Comparison of ENCODE assay signal across 13 cellular contexts in the genomic region with DNA sequence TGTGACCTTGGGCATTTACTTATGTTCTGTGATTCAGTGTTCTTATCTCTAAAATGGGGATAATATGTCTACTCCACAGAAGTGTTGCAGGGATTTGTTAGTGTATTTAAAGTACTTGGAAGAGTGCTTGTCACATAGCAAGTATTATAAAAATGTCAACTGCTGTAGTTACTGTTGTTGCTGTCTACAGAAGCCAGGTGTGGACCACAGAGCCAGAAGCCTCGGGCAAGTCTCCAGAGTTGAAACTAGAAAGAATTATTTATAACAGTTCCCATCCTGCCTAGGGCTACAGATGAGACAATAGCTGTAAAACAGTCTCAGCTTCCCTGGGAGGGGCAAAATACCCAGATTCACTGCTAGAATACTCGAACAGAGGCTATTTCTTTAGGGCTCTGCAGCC. TPM values are rescaled to one million over a fixed set of nuclear protein-coding genes. Genes with fewer than 3 reads are reported as not detected.
DNase-seq lines count a peak whose midpoint lies in the region; ATAC-seq, FAIRE-seq and TF ChIP-seq lines count a peak whose summit lies in the region.
"Had no signal": no experiment of that assay in that cellular context is flagged by ENCODE, and none has a peak within 500 bp of the region (broad histone marks: within the 10 kb centered on the region; RNA-seq: fewer than 3 reads in every experiment).

No MANE protein-coding gene starts in this region.

- no peaks in the 10 kb centered on the region for H3K9me3 ChIP-seq in psoas muscle
- H3K9me3 ChIP-seq in Caco-2, result no peaks in the 10 kb centered on the region
- H3K9me3 ChIP-seq: A549 had no signal

- H3K36me3 ChIP-seq in psoas muscle (ENCODE audit: insufficient read depth in 1 of 2, low read depth in 1 of 2), result no peaks in the 10 kb centered on the region
- no peaks in the 10 kb centered on the region for H3K36me3 ChIP-seq in Caco-2 (ENCODE audit: control insufficient read depth, insufficient read depth, low read length)

- peaks cover 51% of the 10 kb centered on the region for H3K4me1 ChIP-seq in psoas muscle
- H3K4me1 ChIP-seq in Caco-2, result peaks cover 10% of the 10 kb centered on the region; the same call in 1 of the 2 replicates

- intact Hi-C loops in activated CD4-positive, alpha-beta T cell treated with anti-CD3 and anti-CD28 coated beads, Interleukin-2, amount 10 ng/mL, durations not matched to agents 24 days and 14 days (cut with micrococcal nuclease), result loop anchor here (2.0 to 5.0 kb wide), 4 partner anchors 20 to 185 kb away; no protein-coding TSS in a partner anchor
- intact Hi-C loops in activated T-helper 2 cell treated with anti-CD3 and anti-CD28 coated beads, Interferon-gamma antibody, Interleukin-2, Interleukin-4, amounts not matched to agents 10 μg/mL and 5 μg/mL and 100 μg/mL, durations not matched to agents 14 hours and 24 hours and 36 hours (cut with micrococcal nuclease), result loop anchor here (1.0 to 5.0 kb wide), 3 partner anchors 21 to 55 kb away; partner anchors contain the start of gene FUT8
- intact Hi-C loops in psoas muscle (cut with DNase I), result no loop called here
- intact Hi-C loops in Caco-2 (cut with micrococcal nuclease; ENCODE audit: unreplicated experiment), result no loop called here

- H3K9me3 Mint-ChIP-seq in activated CD4-positive, alpha-beta T cell treated with anti-CD3 and anti-CD28 coated beads, Interleukin-2, amount 10 ng/mL, durations not matched to agents 24 days and 14 days, result peaks cover 4% of the 10 kb centered on the region
- no peaks in the 10 kb centered on the region for H3K9me3 Mint-ChIP-seq in activated T-helper 2 cell treated with anti-CD3 and anti-CD28 coated beads, Interferon-gamma antibody, Interleukin-2, Interleukin-4, amounts not matched to agents 10 μg/mL and 5 μg/mL and 100 μg/mL, durations not matched to agents 14 hours and 24 hours and 36 hours
- no peaks in the 10 kb centered on the region for H3K9me3 Mint-ChIP-seq in Caco-2 (ENCODE audit: unreplicated experiment)
- H3K9me3 Mint-ChIP-seq: activated T-cell treated with anti-CD3 and anti-CD28 coated beads, Interleukin-2, amount 50 U/mL, for 4 hours had no signal

- peak; percentile 61 for ATAC-seq in HG03342 (IDR thresholded peaks at IDR 0.05; ENCODE audit: unreplicated experiment)
- peak; percentile 38 to 62 (median 54) for ATAC-seq in psoas muscle

- H3K4me3 ChIP-seq in psoas muscle, result no peak overlapping the region
- H3K4me3 ChIP-seq in Caco-2 (ENCODE audit: low read depth, low read length), result no peak overlapping the region
- H3K4me3 ChIP-seq: A549 had no signal

- peak overlapping the region; percentile 59 for H3K27ac ChIP-seq in psoas muscle

- peak overlapping the region; percentile 78 for H3K27ac Mint-ChIP-seq in activated CD4-positive, alpha-beta T cell treated with anti-CD3 and anti-CD28 coated beads, Interleukin-2, amount 10 ng/mL, durations not matched to agents 24 days and 14 days
- peak overlapping the region; percentile 74 for H3K27ac Mint-ChIP-seq in activated T-helper 2 cell treated with anti-CD3 and anti-CD28 coated beads, Interferon-gamma antibody, Interleukin-2, Interleukin-4, amounts not matched to agents 10 μg/mL and 5 μg/mL and 100 μg/mL, durations not matched to agents 14 hours and 24 hours and 36 hours
- H3K27ac Mint-ChIP-seq in Caco-2 (ENCODE audit: unreplicated experiment), result no peak overlapping the region

- CTCF ChIA-PET in Caco-2 (lab: Charles Lee), result no interaction called here

- H3K36me3 Mint-ChIP-seq in activated CD4-positive, alpha-beta T cell treated with anti-CD3 and anti-CD28 coated beads, Interleukin-2, amount 10 ng/mL, durations not matched to agents 24 days and 14 days (ENCODE audit: low read depth), result peaks cover 48% of the 10 kb centered on the region
- peaks cover 44% of the 10 kb centered on the region for H3K36me3 Mint-ChIP-seq in activated T-helper 2 cell treated with anti-CD3 and anti-CD28 coated beads, Interferon-gamma antibody, Interleukin-2, Interleukin-4, amounts not matched to agents 10 μg/mL and 5 μg/mL and 100 μg/mL, durations not matched to agents 14 hours and 24 hours and 36 hours (ENCODE audit: low read depth)
- no peaks in the 10 kb centered on the region for H3K36me3 Mint-ChIP-seq in Caco-2 (ENCODE audit: insufficient read depth, unreplicated experiment)

- BruUV-seq in Caco-2 (replicated peaks; lab: Mats Ljungman, UMichigan), result no TSS peak

- H3K27me3 Mint-ChIP-seq in activated CD4-positive, alpha-beta T cell treated with anti-CD3 and anti-CD28 coated beads, Interleukin-2, amount 10 ng/mL, durations not matched to agents 24 days and 14 days, result no peaks in the 10 kb centered on the region
- no peaks in the 10 kb centered on the region for H3K27me3 Mint-ChIP-seq in activated T-helper 2 cell treated with anti-CD3 and anti-CD28 coated beads, Interferon-gamma antibody, Interleukin-2, Interleukin-4, amounts not matched to agents 10 μg/mL and 5 μg/mL and 100 μg/mL, durations not matched to agents 14 hours and 24 hours and 36 hours (ENCODE audit: low read depth)
- H3K27me3 Mint-ChIP-seq in Caco-2 (ENCODE audit: insufficient read depth, unreplicated experiment), result no peaks in the 10 kb centered on the region

- H3K4me1 Mint-ChIP-seq in activated CD4-positive, alpha-beta T cell treated with anti-CD3 and anti-CD28 coated beads, Interleukin-2, amount 10 ng/mL, durations not matched to agents 24 days and 14 days, result peaks cover 61% of the 10 kb centered on the region
- H3K4me1 Mint-ChIP-seq in activated T-helper 2 cell treated with anti-CD3 and anti-CD28 coated beads, Interferon-gamma antibody, Interleukin-2, Interleukin-4, amounts not matched to agents 10 μg/mL and 5 μg/mL and 100 μg/mL, durations not matched to agents 14 hours and 24 hours and 36 hours (ENCODE audit: low read depth), result peaks cover 50% of the 10 kb centered on the region
- H3K4me1 Mint-ChIP-seq in Caco-2 (ENCODE audit: low read depth, unreplicated experiment), result peaks cover 12% of the 10 kb centered on the region

- H3K27me3 ChIP-seq in psoas muscle (ENCODE audit: insufficient read depth in 3 of 3, low read length in 2 of 3), result no peaks in the 10 kb centered on the region
- no peaks in the 10 kb centered on the region for H3K27me3 ChIP-seq in Caco-2 (replicated peaks; ENCODE audit: control insufficient read depth, insufficient read depth, low read length)

- peak overlapping the region; percentile 34 for H3K4me3 Mint-ChIP-seq in activated CD4-positive, alpha-beta T cell treated with anti-CD3 and anti-CD28 coated beads, Interleukin-2, amount 10 ng/mL, durations not matched to agents 24 days and 14 days
- peak overlapping the region; percentile 20 for H3K4me3 Mint-ChIP-seq in activated T-helper 2 cell treated with anti-CD3 and anti-CD28 coated beads, Interferon-gamma antibody, Interleukin-2, Interleukin-4, amounts not matched to agents 10 μg/mL and 5 μg/mL and 100 μg/mL, durations not matched to agents 14 hours and 24 hours and 36 hours (ENCODE audit: low read depth)
- H3K4me3 Mint-ChIP-seq in Caco-2 (ENCODE audit: unreplicated experiment), result no peak overlapping the region
- H3K4me3 Mint-ChIP-seq: activated T-cell treated with anti-CD3 and anti-CD28 coated beads, Interleukin-2, amount 50 U/mL, for 4 hours had no signal

- WGBS in psoas muscle, 3 donors, result 18 to 23% (median 19%) methylated on average over 2 of the region's 2 CpGs

- no peak for DNase-seq in activated CD4-positive, alpha-beta T cell treated with anti-CD3 and anti-CD28 coated beads, Interleukin-2, amount 10 ng/mL, durations not matched to agents 24 days and 14 days
- DNase-seq in activated CD4-positive, alpha-beta T cell treated with anti-CD3 and anti-CD28 coated beads for 48 hours, result no peak
- no peak for DNase-seq in activated T-helper 2 cell treated with anti-CD3 and anti-CD28 coated beads, Interferon-gamma antibody, Interleukin-2, Interleukin-4, amounts not matched to agents 10 μg/mL and 5 μg/mL and 100 μg/mL, durations not matched to agents 14 hours and 24 hours and 36 hours (ENCODE audit: low spot score)
- DNase-seq in psoas muscle (no peak), Caco-2 (no peak), D721Med (ENCODE audit: insufficient read length, low spot score) (no peak), NCI-H146 (lab: John Stamatoyannopoulos, UW) (no peak)
- DNase-seq: left cardiac atrium, NCI-H1417 treated with DMSO at 0.1 percent for 48 hours, T-helper 9 cell had no signal

- no peak for FAIRE-seq in D721Med (lab: Jason Lieb, UNC)
- FAIRE-seq: A549 had no signal

- POLR2A ChIA-PET in Caco-2 (lab: Charles Lee), result no interaction called here

- no peak for TF ChIP-seq CTCF in psoas muscle (IDR thresholded peaks at IDR 0.05)
- no peak for TF ChIP-seq CTCF in Caco-2 (IDR thresholded peaks at IDR 0.05; ENCODE audit: insufficient read depth in 1 of 2, low read depth in 1 of 2, low read length in 1 of 2, severe bottlenecking in 1 of 2, unreplicated experiment in 1 of 2)
- no peak for TF ChIP-seq CTCF in D721Med (IDR thresholded peaks at IDR 0.05; ENCODE audit: insufficient read depth, missing control alignments)

RNA-seq across cellular contexts. Expression of gene FUT8, which starts 55.4 kb away (rescaled TPM):
- total RNA-seq in activated CD4-positive, alpha-beta T cell treated with anti-CD3 and anti-CD28 coated beads, Interleukin-2, amount 10 ng/mL, durations not matched to agents 24 days and 14 days, result 125 and 137 TPM in 2 replicates
- total RNA-seq in activated T-helper 2 cell treated with anti-CD3 and anti-CD28 coated beads, Interferon-gamma antibody, Interleukin-2, Interleukin-4, amounts not matched to agents 10 μg/mL and 5 μg/mL and 100 μg/mL, durations not matched to agents 14 hours and 24 hours and 36 hours, result 110 and 124 TPM in 2 replicates
- 1 to 10 TPM; 4.1 to 8.6 (median 6.7) TPM for total RNA-seq in psoas muscle
- polyA plus RNA-seq in psoas muscle, result 1 to 10 TPM; 3.2 to 7.4 (median 3.4) TPM
- 63.0 and 67.1 TPM in 2 replicates for total RNA-seq in Caco-2 (2022)

Comparison
In these comparisons a context has a peak if more than half of its experiments do, and no peak if none do; other contexts are left out.
1. intact Hi-C loops: an anchor here in activated CD4-positive, alpha-beta T cell treated with anti-CD3 and anti-CD28 coated beads, Interleukin-2, amount 10 ng/mL, durations not matched to agents 24 days and 14 days (2.0 to 5.0 kb wide) and activated T-helper 2 cell treated with anti-CD3 and anti-CD28 coated beads, Interferon-gamma antibody, Interleukin-2, Interleukin-4, amounts not matched to agents 10 μg/mL and 5 μg/mL and 100 μg/mL, durations not matched to agents 14 hours and 24 hours and 36 hours (1.0 to 5.0 kb wide); none called in psoas muscle and Caco-2.